Comparison of ENCODE assay signal across 17 cellular contexts in the genomic region with DNA sequence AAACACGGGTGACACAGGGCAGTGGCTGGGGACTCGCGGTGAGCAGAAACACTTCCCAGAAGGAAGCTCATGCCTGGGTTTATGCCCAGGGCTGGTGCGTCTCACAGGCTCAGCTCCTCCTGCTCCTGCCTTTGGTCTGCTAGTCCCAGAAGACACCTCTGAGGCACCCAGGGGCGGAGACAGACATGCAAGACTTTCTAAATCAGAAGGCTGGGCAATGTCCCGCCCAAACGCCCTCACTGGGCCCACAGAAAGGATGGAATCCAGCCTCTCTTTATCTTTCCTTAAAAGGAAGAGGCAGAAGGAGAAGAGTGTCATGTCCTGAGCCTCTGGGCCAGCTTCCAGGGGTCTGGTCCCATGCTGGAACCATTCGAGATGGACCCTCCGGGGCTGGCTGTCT.
DNase-seq lines count a peak whose midpoint lies in the region; TF ChIP-seq lines count a peak whose summit lies in the region.
"Had no signal": no experiment of that assay in that cellular context is flagged by ENCODE, and none has a peak within 500 bp of the region (broad histone marks: within the 10 kb centered on the region; RNA-seq: fewer than 3 reads in every experiment).

No MANE protein-coding gene starts in this region.

- TF ChIP-seq CTCF in H9 (conservative IDR thresholded peaks at IDR 0.05) (no peak), brain (conservative IDR thresholded peaks at IDR 0.05) (no peak), endodermal cell (conservative IDR thresholded peaks at IDR 0.05) (no peak)

- H2AK5ac ChIP-seq in H9 (ENCODE audit: insufficient read length, low read length) (no peak overlapping the region), neuronal stem cell (ENCODE audit: low read depth, low read length) (peak overlapping the region; percentile 81)

- H3K4me1 ChIP-seq in H9 (ENCODE audit: insufficient read depth, low read length) (no peaks in the 10 kb centered on the region), endodermal cell (ENCODE audit: control insufficient read depth, insufficient read depth, low read length) (no peaks in the 10 kb centered on the region), neuronal stem cell (ENCODE audit: control insufficient read depth in 2 of 2, insufficient read depth in 1 of 2, low read depth in 1 of 2, low read length in 2 of 2) (peaks cover 0 to 15% of the 10 kb centered on the region in 2 donors)

- H3K9me3 Mint-ChIP-seq in H9 (no peaks in the 10 kb centered on the region), brain (peaks cover 0 to 4% (median 0%) of the 10 kb centered on the region in 5 experiments), endodermal cell (no peaks in the 10 kb centered on the region)
- H3K9me3 Mint-ChIP-seq: CD14-positive monocyte; CD4-positive, alpha-beta T cell; CD8-positive, alpha-beta memory T cell had no signal

- H3K4me3 ChIP-seq in endodermal cell (ENCODE audit: low read length) (no peak overlapping the region), neuronal stem cell (ENCODE audit: low read length in 2 of 2) (no peak overlapping the region)

- no peak overlapping the region; the same call in 1 of the 2 replicates for H3K14ac ChIP-seq in H9 (ENCODE audit: insufficient read depth, low read length)
- no peak overlapping the region for H3K14ac ChIP-seq in neuronal stem cell (ENCODE audit: low read length)

- no peak overlapping the region for H2BK15ac ChIP-seq in H9 (ENCODE audit: low read depth, low read length)
- peak overlapping the region; percentile 9 for H2BK15ac ChIP-seq in neuronal stem cell (ENCODE audit: low read length)

- H3K4ac ChIP-seq in H9 (ENCODE audit: low read depth, low read length) (no peak overlapping the region), neuronal stem cell (ENCODE audit: low read length) (no peak overlapping the region)

- H3T11ph ChIP-seq in H9 (ENCODE audit: low read length), result no peak overlapping the region

- no peak overlapping the region for H3K27ac Mint-ChIP-seq in H9
- H3K27ac Mint-ChIP-seq in brain, result peak overlapping the region in 4 of 5 experiments; percentile 2 to 54 (median 22)
- H3K27ac Mint-ChIP-seq in endodermal cell, result no peak overlapping the region
- H3K27ac Mint-ChIP-seq: CD4-positive, alpha-beta T cell; CD8-positive, alpha-beta memory T cell had no signal

- H3K79me2 ChIP-seq in H9 (ENCODE audit: insufficient read depth, low read length), result no peaks in the 10 kb centered on the region

- H3K36me3 ChIP-seq in endodermal cell (ENCODE audit: control insufficient read depth, insufficient read depth, low read length), result no peaks in the 10 kb centered on the region
- no peaks in the 10 kb centered on the region for H3K36me3 ChIP-seq in neuronal stem cell (replicated peaks in 1 of 2; ENCODE audit: control insufficient read depth in 2 of 2, insufficient read depth in 2 of 2, low read length in 2 of 2)

- H3K4me2 ChIP-seq in H9 (ENCODE audit: insufficient read depth, insufficient read length, low read length) (no peak overlapping the region), neuronal stem cell (ENCODE audit: insufficient read depth, low read length, poor library complexity, severe bottlenecking) (no peak overlapping the region)

- H3K27me3 Mint-ChIP-seq in H9 (ENCODE audit: low read depth), result peaks cover 23% of the 10 kb centered on the region
- no peaks in the 10 kb centered on the region for H3K27me3 Mint-ChIP-seq in brain
- H3K27me3 Mint-ChIP-seq in endodermal cell (ENCODE audit: insufficient read depth), result peaks cover 4% of the 10 kb centered on the region

- H3K23me2 ChIP-seq in H9 (ENCODE audit: insufficient read length, low read depth, low read length, poor library complexity, severe bottlenecking), result no peaks in the 10 kb centered on the region

- H4K8ac ChIP-seq in H9 (replicated peaks; ENCODE audit: insufficient read length, low read depth, low read length) (no peak overlapping the region), neuronal stem cell (ENCODE audit: low read depth, low read length) (no peak overlapping the region)

- H3K9me3 ChIP-seq in H9 (ENCODE audit: control insufficient read depth, low read depth, low read length) (no peaks in the 10 kb centered on the region), endodermal cell (ENCODE audit: control insufficient read depth, low read length) (no peaks in the 10 kb centered on the region), neuronal stem cell (replicated peaks in 1 of 2; ENCODE audit: control insufficient read depth in 2 of 2, insufficient read depth in 1 of 2, low read depth in 1 of 2, low read length in 2 of 2) (no peaks in the 10 kb centered on the region)

- H3K18ac ChIP-seq in H9 (ENCODE audit: insufficient read length, low read depth, low read length) (no peak overlapping the region), neuronal stem cell (ENCODE audit: low read length) (peak overlapping the region; percentile 24)

- H2BK20ac ChIP-seq in H9 (ENCODE audit: low read depth, low read length, poor library complexity, severe bottlenecking), result no peak overlapping the region

- no peak overlapping the region for H2BK120ac ChIP-seq in H9 (ENCODE audit: low read depth, low read length, poor library complexity, severe bottlenecking)
- H2BK120ac ChIP-seq in neuronal stem cell (ENCODE audit: low read depth, low read length), result peak overlapping the region; percentile 4

- H2BK12ac ChIP-seq in H9 (ENCODE audit: insufficient read length, low read depth, low read length) (no peak overlapping the region), neuronal stem cell (ENCODE audit: low read length) (no peak overlapping the region)

- H3K36me3 Mint-ChIP-seq in H9 (ENCODE audit: insufficient read depth in 1 of 3, low read depth in 3 of 3) (no peaks in the 10 kb centered on the region; a peak in 1 of 7 replicates), brain (no peaks in the 10 kb centered on the region), endodermal cell (ENCODE audit: low read depth) (no peaks in the 10 kb centered on the region)
- H3K36me3 Mint-ChIP-seq: CD14-positive monocyte; CD8-positive, alpha-beta memory T cell had no signal

- WGBS in H9 (ENCODE audit: extremely low coverage, insufficient read length, low lambda C conversion rate), result no CpG with 5 or more reads among the region's 9 CpGs
- WGBS in endodermal cell (ENCODE audit: insufficient coverage in 1 of 2, insufficient read length in 1 of 2), 2 experiments, result 77 to 86% methylated on average over 6 to 9 of the region's 9 CpGs
- WGBS in neuronal stem cell (ENCODE audit: extremely low coverage in 2 of 2, insufficient read length in 2 of 2, insufficient replicate concordance in 1 of 2), 2 donors, result no CpG with 5 or more reads among the region's 9 CpGs

- no peaks in the 10 kb centered on the region; the same call in 1 of the 2 replicates for H3K27me3 ChIP-seq in H9 (ENCODE audit: insufficient read depth, low read length)
- H3K27me3 ChIP-seq in endodermal cell (ENCODE audit: control insufficient read depth, insufficient read depth, low read length, poor library complexity, severe bottlenecking), result no peaks in the 10 kb centered on the region
- H3K27me3 ChIP-seq in neuronal stem cell (ENCODE audit: control insufficient read depth in 3 of 3, insufficient read depth in 3 of 3, low read depth in 1 of 3, low read length in 3 of 3), result peaks cover 0 to 4% (median 2%) of the 10 kb centered on the region in 3 experiments

- H3K4me1 Mint-ChIP-seq in H9 (peaks cover 21 to 43% of the 10 kb centered on the region in 2 experiments), brain (peaks cover 66% of the 10 kb centered on the region), endodermal cell (peaks cover 34% of the 10 kb centered on the region)

- no peaks in the 10 kb centered on the region for H4K20me1 ChIP-seq in H9 (ENCODE audit: control insufficient read depth, insufficient read depth, insufficient read length)

- H3K9ac ChIP-seq in H9 (ENCODE audit: extremely low read depth, insufficient read length, low read length) (no peak overlapping the region), endodermal cell (ENCODE audit: extremely low read depth, low read length, poor library complexity, severe bottlenecking) (no peak overlapping the region), neuronal stem cell (ENCODE audit: low read depth, low read length, poor library complexity) (no peak overlapping the region)

- in situ Hi-C loops in G401 (cut with HindIII; ENCODE audit: low sequenced_read_pairs), result no loop called here

- H4K91ac ChIP-seq in H9 (ENCODE audit: insufficient read length, low read depth, low read length), result no peak overlapping the region
- H4K91ac ChIP-seq in neuronal stem cell (ENCODE audit: low read depth, low read length, poor library complexity), result no peak overlapping the region

- no peaks in the 10 kb centered on the region for H3K79me1 ChIP-seq in H9 (ENCODE audit: insufficient read depth, low read depth, low read length, poor library complexity, severe bottlenecking)
- no peaks in the 10 kb centered on the region for H3K79me1 ChIP-seq in neuronal stem cell (ENCODE audit: low read depth, low read length)

- peak; percentile 52 for DNase-seq in H9
- peak; percentile 77 for DNase-seq in endodermal cell
- DNase-seq in neuronal stem cell (ENCODE audit: low spot score), result no peak
- no peak for DNase-seq in G401 (ENCODE audit: low spot score)
- DNase-seq in NCI-H524 (lab: John Stamatoyannopoulos, UW), result no peak
- DNase-seq in stimulated activated CD4-positive, alpha-beta T cell treated with anti-CD3 and anti-CD28 coated beads, Interleukin-12 subunit alpha, Interleukin-12 subunit beta, amount 100 ng/mL, for 4 hours, result no peak
- DNase-seq in cortex of kidney (lab: John Stamatoyannopoulos, UW), result no peak
- DNase-seq: Calu3; CD4-positive, alpha-beta T cell; CD8-positive, alpha-beta memory T cell; COR-L47; DMS53; DMS79 treated with DMSO at 0.1 percent for 48 hours; GOT3; H7 had no signal

- H2AFZ ChIP-seq in H9 (ENCODE audit: low read length) (no peak overlapping the region), neuronal stem cell (ENCODE audit: low read length) (no peak overlapping the region)

- no peak overlapping the region for H2BK5ac ChIP-seq in H9 (ENCODE audit: insufficient read length, low read length)
- no peak overlapping the region for H2BK5ac ChIP-seq in neuronal stem cell (ENCODE audit: low read length)

- no peak overlapping the region for H3K27ac ChIP-seq in H9 (ENCODE audit: insufficient read length, low read depth, low read length)
- no peak overlapping the region for H3K27ac ChIP-seq in endodermal cell (ENCODE audit: low read depth, low read length)
- H3K27ac ChIP-seq in neuronal stem cell (replicated peaks; ENCODE audit: low read length), result no peak overlapping the region

- H3K56ac ChIP-seq in H9 (ENCODE audit: insufficient read length, low read depth, low read length), result no peak overlapping the region

- no peak overlapping the region for H3K23ac ChIP-seq in H9 (ENCODE audit: insufficient read length, low read depth, low read length)
- no peak overlapping the region for H3K23ac ChIP-seq in neuronal stem cell (ENCODE audit: low read depth, low read length, poor library complexity)

- H4K5ac ChIP-seq in H9 (ENCODE audit: insufficient read length, low read depth, low read length), result no peak overlapping the region

- H3K4me3 Mint-ChIP-seq in H9 (no peak overlapping the region), brain (no peak overlapping the region), endodermal cell (no peak overlapping the region)
- H3K4me3 Mint-ChIP-seq: CD14-positive monocyte; CD4-positive, alpha-beta T cell; CD8-positive, alpha-beta memory T cell had no signal

Comparison
In these comparisons a context has a peak if more than half of its experiments do, and no peak if none do; other contexts are left out.
1. DNase-seq: peak in H9 (single experiment) and endodermal cell (single experiment); none in neuronal stem cell (single experiment), G401 (single experiment), NCI-H524 (0 of 2), stimulated activated CD4-positive, alpha-beta T cell treated with anti-CD3 and anti-CD28 coated beads, Interleukin-12 subunit alpha, Interleukin-12 subunit beta, amount 100 ng/mL, for 4 hours (single experiment) and cortex of kidney (single experiment).
2. H3K27ac Mint-ChIP-seq: peak in brain (4 of 5); none in H9 (0 of 3) and endodermal cell (single experiment).